16 cellular contexts compared by ENCODE assay signal in the genomic region with DNA sequence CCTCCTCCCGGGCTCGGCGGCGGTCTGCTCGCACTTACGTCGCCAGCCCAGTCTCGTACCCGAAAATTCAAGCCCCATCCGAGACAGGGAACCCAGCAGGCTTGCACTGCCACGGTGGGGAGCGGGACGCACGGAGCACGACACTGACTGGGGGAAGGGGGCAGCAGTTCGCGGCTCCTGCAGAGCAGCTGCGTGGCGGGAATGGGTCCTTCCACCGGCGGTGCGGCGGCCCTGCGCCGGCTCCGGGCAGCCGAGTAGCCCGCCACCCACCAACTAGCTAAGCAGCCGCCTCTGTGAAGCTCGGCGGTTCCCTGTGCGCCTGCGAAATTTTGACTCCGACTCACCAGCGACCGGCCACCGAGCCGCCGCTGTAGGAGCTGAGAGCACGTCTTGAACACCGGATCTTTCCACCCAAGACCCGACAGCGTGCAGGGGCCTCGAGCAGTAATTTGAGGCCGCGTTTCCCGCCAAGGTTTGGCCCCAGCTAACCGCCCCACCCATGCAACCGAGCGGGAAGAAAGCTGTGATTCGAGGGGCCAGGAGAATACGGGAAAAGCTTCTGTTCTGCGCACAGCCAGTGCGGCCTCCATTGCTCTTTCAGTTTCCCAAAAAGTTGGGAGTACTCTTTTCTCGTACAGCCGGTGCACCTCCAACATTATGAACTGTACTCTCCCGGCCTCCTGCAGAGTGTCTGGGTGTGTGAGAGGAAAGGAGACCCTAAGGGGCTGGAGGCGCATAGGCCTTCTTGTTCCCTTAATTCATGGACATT. TPM values are rescaled to one million over a fixed set of nuclear protein-coding genes. Genes with fewer than 3 reads are reported as not detected.
A peak's percentile ranks its signal among the peaks of the same experiment; 100 is the strongest.
DNase-seq lines count a peak whose midpoint lies in the region; ATAC-seq and TF ChIP-seq lines count a peak whose summit lies in the region.
"Had no signal": no experiment of that assay in that cellular context is flagged by ENCODE, and none has a peak within 500 bp of the region (broad histone marks: within the 10 kb centered on the region; RNA-seq: fewer than 3 reads in every experiment).

No MANE protein-coding gene starts in this region.

- H3K27me3 ChIP-seq in neural cell (ENCODE audit: insufficient read depth, low read depth, low read length) (peaks cover 100% of the 10 kb centered on the region), tibial artery (peaks cover 3 to 90% of the 10 kb centered on the region in 2 donors)
- H3K27me3 ChIP-seq: MG63 had no signal

- peaks cover 3% of the 10 kb centered on the region for H3K9me3 ChIP-seq in neural cell (ENCODE audit: low read length)
- H3K9me3 ChIP-seq in tibial artery: no peaks in the 10 kb centered on the region
- H3K9me3 ChIP-seq: ascending aorta, left lung, MG63, right lobe of liver had no signal

- H3K36me3 Mint-ChIP-seq in IgD-negative memory B cell: no peaks in the 10 kb centered on the region

- H3K4me1 Mint-ChIP-seq in IgD-negative memory B cell: peaks cover 25 to 28% (median 25%) of the 10 kb centered on the region in 3 donors

- H3K4me1 ChIP-seq in tibial artery: peaks cover 0 to 33% (median 28%) of the 10 kb centered on the region in 4 donors

- no peaks in the 10 kb centered on the region for H3K9me2 ChIP-seq in neural cell (ENCODE audit: insufficient read depth, low read length)

- intact Hi-C loops in tibial artery (cut with DNase I; ENCODE audit: low total_unique reads): no loop called here

- H3K4me3 ChIP-seq in neural cell (ENCODE audit: low read length): peak overlapping the region; percentile 48
- H3K4me3 ChIP-seq in tibial artery: no peak overlapping the region
- H3K4me3 ChIP-seq: ascending aorta, left lung, MG63, right lobe of liver had no signal

- TF ChIP-seq EP300 in neural cell (conservative IDR thresholded peaks at IDR 0.05; ENCODE audit: poor library complexity, severe bottlenecking): no peak

- no peak for TF ChIP-seq RAD21 in neural cell (conservative IDR thresholded peaks at IDR 0.05)

- DNase-seq in ELF-1 (ENCODE audit: low read depth, low spot score) (peak; percentile 67), ecto neural progenitor cell (ENCODE audit: low spot score) (peak; percentile 64), T-helper 1 cell (no peak), tibial artery (no peak), DMS114 treated with DMSO at 0.1 percent for 48 hours (lab: John Stamatoyannopoulos, UW; ENCODE audit: unreplicated experiment) (no peak)
- DNase-seq: activated CD4-positive, CD25-positive, alpha-beta regulatory T cell; COR-L47; left lung; MG63; NCI-H446 treated with DMSO at 0.1 percent for 48 hours; RPMI8226 had no signal

- TF ChIP-seq CTCF in neural cell (IDR thresholded peaks at IDR 0.05; ENCODE audit: poor library complexity, severe bottlenecking) (no peak), tibial artery (IDR thresholded peaks at IDR 0.05) (no peak)

- peaks cover 0 to 2% (median 0%) of the 10 kb centered on the region in 3 donors for H3K9me3 Mint-ChIP-seq in IgD-negative memory B cell

- H3K4me2 ChIP-seq in neural cell (ENCODE audit: low read length): no peak overlapping the region

- H3K79me2 ChIP-seq in neural cell (replicated peaks; ENCODE audit: insufficient read depth, low read length): no peaks in the 10 kb centered on the region

- peaks cover 71% of the 10 kb centered on the region for H3K27me3 Mint-ChIP-seq in IgD-negative memory B cell

- peak overlapping the region in 2 of 3 donors; percentile 10 to 82 for H3K27ac Mint-ChIP-seq in IgD-negative memory B cell

- peak overlapping the region; percentile 38 to 82 (median 69) for H3K4me3 Mint-ChIP-seq in IgD-negative memory B cell

- H3K27ac ChIP-seq in neural cell (ENCODE audit: low read length) (no peak overlapping the region), tibial artery (no peak overlapping the region)
- H3K27ac ChIP-seq: ascending aorta, left lung, right lobe of liver had no signal

- no peaks in the 10 kb centered on the region for H3K36me3 ChIP-seq in neural cell (ENCODE audit: insufficient read depth, low read length)
- H3K36me3 ChIP-seq in tibial artery: no peaks in the 10 kb centered on the region
- H3K36me3 ChIP-seq: ascending aorta, left lung, MG63, right lobe of liver had no signal

- H3K9ac ChIP-seq in neural cell (ENCODE audit: low read length): no peak overlapping the region

- no peak for ATAC-seq in GM19351 (IDR thresholded peaks at IDR 0.05; ENCODE audit: unreplicated experiment)
- ATAC-seq: left lung, right lobe of liver had no signal

- no peaks in the 10 kb centered on the region for H3F3A ChIP-seq in neural cell (ENCODE audit: insufficient read depth, low read length, poor library complexity, severe bottlenecking)

- H4K20me1 ChIP-seq in neural cell (ENCODE audit: insufficient read depth): no peaks in the 10 kb centered on the region

- H2AFZ ChIP-seq in neural cell (ENCODE audit: low read depth, low read length): no peak overlapping the region

TF ChIP-seq in neural cell, 6 proteins besides CTCF, POLR2A, EP300 and RAD21:
- TF ChIP-seq REST (IDR thresholded peaks at IDR 0.05; ENCODE audit: borderline replicate concordance) (no peak), EZH2 (IDR thresholded peaks at IDR 0.05; ENCODE audit: borderline replicate concordance, insufficient read depth, low read length, poor library complexity, severe bottlenecking) (peak; percentile 35)

RNA-seq across cellular contexts. Expression of gene MCIDAS, which starts 3.7 kb away (rescaled TPM):
- polyA plus RNA-seq in IgD-negative memory B cell (not detected), neural cell (not detected in 2 replicates)
- polyA minus RNA-seq in neural cell: not detected in 2 replicates

RNA-seq across cellular contexts. Expression of gene CCNO, which starts 10.0 kb away (rescaled TPM):
- not detected for polyA plus RNA-seq in IgD-negative memory B cell
- polyA plus RNA-seq in neural cell: 0.16 TPM in 1 of 2 replicates, not detected in the other
- polyA minus RNA-seq in neural cell: not detected in 2 replicates

RNA-seq across cellular contexts. Expression of gene CDC20B, which starts 50.4 kb away (rescaled TPM):
- polyA plus RNA-seq in IgD-negative memory B cell: not detected
- polyA plus RNA-seq in neural cell: 0.28 TPM in 1 of 2 replicates, not detected in the other
- not detected in 2 replicates for polyA minus RNA-seq in neural cell

Comparison
In these comparisons a context has a peak if more than half of its experiments do, and no peak if none do; other contexts are left out.
1. DNase-seq: peak in ELF-1 (single experiment) and ecto neural progenitor cell (single experiment); none in T-helper 1 cell (0 of 5), tibial artery (0 of 2) and DMS114 treated with DMSO at 0.1 percent for 48 hours (single experiment).